13 cellular contexts compared by ENCODE assay signal in genomic region chr1:29249170-29249691, GRCh38. TPM values are rescaled to one million over a fixed set of nuclear protein-coding genes. Genes with fewer than 3 reads are reported as not detected.
A peak's percentile ranks its signal among the peaks of the same experiment; 100 is the strongest.
DNase-seq lines count a peak whose midpoint lies in the region; ATAC-seq and TF ChIP-seq lines count a peak whose summit lies in the region.
"Had no signal": no experiment of that assay in that cellular context is flagged by ENCODE, and none has a peak within 500 bp of the region (broad histone marks: within the 10 kb centered on the region; RNA-seq: fewer than 3 reads in every experiment).

No MANE protein-coding gene starts in this region.

- H3K4me1 ChIP-seq in foreskin keratinocyte, result peaks cover 15% of the 10 kb centered on the region

- ATAC-seq in foreskin keratinocyte, result peak; percentile 67
- ATAC-seq: activated CD8-positive, alpha-beta T cell treated with anti-CD3 and anti-CD28 coated beads for 36 hours; left cardiac atrium had no signal

- no peaks in the 10 kb centered on the region for H3K27me3 ChIP-seq in H7 (ENCODE audit: control insufficient read depth, insufficient read depth, low read length)
- no peaks in the 10 kb centered on the region for H3K27me3 ChIP-seq in foreskin keratinocyte
- H3K27me3 ChIP-seq: tibial artery had no signal

- TF ChIP-seq CTCF in foreskin keratinocyte (conservative IDR thresholded peaks at IDR 0.05), result no peak

- no peak overlapping the region for H3K27ac ChIP-seq in foreskin keratinocyte
- H3K27ac ChIP-seq: KMS-11, tibial artery had no signal

- DNase-seq in H7, result peak; percentile 88
- peak; percentile 56 for DNase-seq in RPMI7951 (ENCODE audit: low read depth)
- DNase-seq in foreskin keratinocyte, result peak in 1 of 2 donors; percentile 72
- peak; percentile 70 for DNase-seq in posterior vena cava (ENCODE audit: low spot score)
- DNase-seq in activated T-cell treated with anti-CD3 and anti-CD28 coated beads, Interleukin-2, amount 50 U/mL, for 1 hour, result no peak
- DNase-seq in NCI-H2029 treated with DMSO at 0.1 percent for 48 hours (lab: John Stamatoyannopoulos, UW), result no peak
- no peak for DNase-seq in midbrain (lab: John Stamatoyannopoulos, UW)
- DNase-seq in stimulated activated CD4-positive, alpha-beta T cell treated with anti-CD3 and anti-CD28 coated beads, Interleukin-2, amount 100 ng/mL, for 48 hours, result no peak
- DNase-seq: activated CD8-positive, alpha-beta T cell treated with anti-CD3 and anti-CD28 coated beads for 36 hours; left cardiac atrium; NCI-H446; tibial artery had no signal

- no peaks in the 10 kb centered on the region; the same call in 1 of the 2 replicates for H3K36me3 ChIP-seq in H7 (replicated peaks; ENCODE audit: control insufficient read depth, insufficient read depth, low read length)
- H3K36me3 ChIP-seq: tibial artery had no signal

- H3K4me3 ChIP-seq in H7 (ENCODE audit: insufficient read depth, low read depth, low read length), result no peak overlapping the region
- H3K4me3 ChIP-seq: tibial artery had no signal

- intact Hi-C loops in posterior vena cava (cut with DNase I), result loop anchor here in 1 of 2 donors (10.0 kb wide), 1 partner anchor 836 kb away; no protein-coding TSS in a partner anchor

RNA-seq across cellular contexts. Expression of gene PTPRU, which starts 12.9 kb away (rescaled TPM):
- total RNA-seq in H7 (2014; rRNA removed; shearing (Covaris generic)), result 24.6 and 28.6 TPM in 2 replicates
- total RNA-seq in RPMI7951 (2014; rRNA removed; shearing (Covaris generic)), result 14.1 and 26.2 TPM in 2 replicates
- total RNA-seq in foreskin keratinocyte, result 16.1 and 17.5 TPM in 2 replicates
- polyA plus RNA-seq in foreskin keratinocyte, result 8.6 and 9.4 TPM in 2 replicates
- total RNA-seq in posterior vena cava, result 10 to 100 TPM; 12.3 to 16.5 TPM

RNA-seq across cellular contexts. Expression of gene MECR, which starts 18.5 kb away (rescaled TPM):
- 62.1 and 71.1 TPM in 2 replicates for total RNA-seq in H7 (2014; rRNA removed; shearing (Covaris generic))
- total RNA-seq in RPMI7951 (2014; rRNA removed; shearing (Covaris generic)), result 32.7 and 34.0 TPM in 2 replicates
- total RNA-seq in foreskin keratinocyte (30.5 and 35.7 TPM in 2 replicates), posterior vena cava (10 to 100 TPM; 13.9 to 20.0 TPM)
- 31.7 and 33.6 TPM in 2 replicates for polyA plus RNA-seq in foreskin keratinocyte

Comparison
In these comparisons a context has a peak if more than half of its experiments do, and no peak if none do; other contexts are left out.
1. DNase-seq: peak in H7 (single experiment), RPMI7951 (single experiment) and posterior vena cava (single experiment); none in activated T-cell treated with anti-CD3 and anti-CD28 coated beads, Interleukin-2, amount 50 U/mL, for 1 hour (single experiment), NCI-H2029 treated with DMSO at 0.1 percent for 48 hours (single experiment), midbrain (single experiment) and stimulated activated CD4-positive, alpha-beta T cell treated with anti-CD3 and anti-CD28 coated beads, Interleukin-2, amount 100 ng/mL, for 48 hours (0 of 2).